In the genomic region with DNA sequence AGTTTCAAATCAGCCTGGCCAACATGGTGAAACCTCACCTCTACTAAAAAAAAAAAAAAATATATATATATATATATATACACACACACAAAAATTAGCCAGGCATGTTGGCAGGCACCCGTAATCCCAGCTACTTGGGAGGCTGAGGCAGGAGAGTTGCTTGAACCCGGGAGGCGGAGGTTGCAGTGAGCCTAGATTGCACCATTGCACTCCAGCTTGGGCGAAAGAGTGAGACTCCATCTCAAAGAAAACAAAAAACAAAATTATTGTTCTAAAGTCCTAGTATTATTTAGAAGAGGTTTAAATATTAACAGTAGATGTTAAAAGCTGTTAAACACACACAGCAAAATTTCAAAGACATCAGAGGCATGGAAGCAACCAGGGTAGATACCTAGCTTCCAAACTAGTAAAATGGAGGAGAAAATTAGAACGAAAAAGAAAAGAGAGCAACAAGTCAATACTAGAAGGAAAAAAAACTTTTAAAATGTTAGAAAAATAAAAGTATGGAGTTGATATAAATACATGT, we compare ENCODE assay signal across 5 cellular contexts. TPM values are rescaled to one million over a fixed set of nuclear protein-coding genes. Genes with fewer than 3 reads are reported as not detected.
"Had no signal": no experiment of that assay in that cellular context is flagged by ENCODE, and none has a peak within 500 bp of the region (broad histone marks: within the 10 kb centered on the region; RNA-seq: fewer than 3 reads in every experiment).

No MANE protein-coding gene starts in this region.

RNA-seq across cellular contexts. Expression of a gene that starts 46.8 kb away (rescaled TPM):
- total RNA-seq: naive thymus-derived CD4-positive, alpha-beta T cell; naive thymus-derived CD8-positive, alpha-beta T cell; natural killer cell; natural killer cell treated with Interleukin-12 subunit alpha and Interleukin-12 subunit beta and Interleukin-15 and Interleukin-18, amount 100 ng/mL, for 72 hours; spleen had no signal
- polyA plus RNA-seq: naive thymus-derived CD4-positive, alpha-beta T cell; naive thymus-derived CD8-positive, alpha-beta T cell had no signal
